Comparison of ENCODE assay signal across 22 cellular contexts in the genomic region with DNA sequence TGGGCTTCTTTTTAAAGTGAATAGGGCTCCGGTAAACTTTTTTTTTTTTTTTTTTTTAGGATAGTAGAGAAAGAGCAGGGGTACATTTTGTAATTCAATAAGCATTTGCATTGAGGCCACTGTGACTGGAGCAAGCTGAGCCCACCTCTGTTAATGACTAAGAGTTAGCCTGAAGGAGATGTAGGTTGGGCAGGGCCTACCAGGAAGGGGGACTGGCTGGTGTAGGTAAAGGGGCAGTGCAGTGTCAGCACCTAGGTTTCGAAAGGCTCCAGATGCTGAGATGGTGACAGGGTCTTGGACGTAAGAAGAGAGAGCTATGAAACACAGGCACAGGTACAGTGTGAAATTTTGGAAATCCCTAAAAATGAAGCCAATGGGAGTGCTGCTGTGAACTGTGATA. TPM values are rescaled to one million over a fixed set of nuclear protein-coding genes. Genes with fewer than 3 reads are reported as not detected.
DNase-seq lines count a peak whose midpoint lies in the region; ATAC-seq and TF ChIP-seq lines count a peak whose summit lies in the region.
"Had no signal": no experiment of that assay in that cellular context is flagged by ENCODE, and none has a peak within 500 bp of the region (broad histone marks: within the 10 kb centered on the region; RNA-seq: fewer than 3 reads in every experiment).

No MANE protein-coding gene starts in this region.

- intact Hi-C loops in breast epithelium (cut with DNase I; ENCODE audit: low total_unique reads), result no loop called here
- intact Hi-C loops in MCF 10A (cut with micrococcal nuclease), result loop anchor here (5.0 to 10.0 kb wide), 2 partner anchors 32 to 440 kb away; partner anchors contain the start of genes BCL6 and LPP

- peaks cover 0 to 13% of the 10 kb centered on the region in 2 donors for H3K4me1 ChIP-seq in breast epithelium

- no peak for ATAC-seq in HG03175 (IDR thresholded peaks at IDR 0.05; ENCODE audit: unreplicated experiment)
- ATAC-seq: GM12878; natural killer cell treated with Interleukin-12 subunit alpha and Interleukin-12 subunit beta and Interleukin-15 and Interleukin-18, amount 100 ng/mL, for 72 hours; T-helper 17 cell had no signal

- H3K9me3 Mint-ChIP-seq in MCF 10A (ENCODE audit: unreplicated experiment), result no peaks in the 10 kb centered on the region
- H3K9me3 Mint-ChIP-seq in endothelial cell (ENCODE audit: unreplicated experiment), result no peaks in the 10 kb centered on the region
- H3K9me3 Mint-ChIP-seq in neural crest cell, result no peaks in the 10 kb centered on the region
- H3K9me3 Mint-ChIP-seq in type B pancreatic cell, result no peaks in the 10 kb centered on the region
- H3K9me3 Mint-ChIP-seq: central memory CD8-positive, alpha-beta T cell; natural killer cell treated with Interleukin-12 subunit alpha and Interleukin-12 subunit beta and Interleukin-15 and Interleukin-18, amount 100 ng/mL, for 72 hours had no signal

- H3K4me1 Mint-ChIP-seq in MCF 10A (ENCODE audit: insufficient read depth, unreplicated experiment), result peaks cover 41% of the 10 kb centered on the region
- peaks cover 36% of the 10 kb centered on the region for H3K4me1 Mint-ChIP-seq in endothelial cell (ENCODE audit: unreplicated experiment)
- H3K4me1 Mint-ChIP-seq in neural crest cell, result peaks cover 24% of the 10 kb centered on the region
- peaks cover 35% of the 10 kb centered on the region for H3K4me1 Mint-ChIP-seq in type B pancreatic cell (ENCODE audit: unreplicated experiment)

- no peak for TF ChIP-seq POLR2A in breast epithelium (IDR thresholded peaks at IDR 0.05)

- POLR2A ChIA-PET in MCF 10A (lab: Yijun Ruan, JAX), result interaction anchor here (1.5 kb wide), 1 partner anchor 439 kb away, joined by 4 read pairs; the partner anchor contains the start of gene BCL6

- DNase-seq in breast epithelium (ENCODE audit: low spot score in 2 of 2), result no peak
- DNase-seq in MCF 10A (ENCODE audit: unreplicated experiment), result no peak
- no peak for DNase-seq in endothelial cell (ENCODE audit: low spot score)
- DNase-seq in neural crest cell (ENCODE audit: low read depth, low spot score), result no peak
- DNase-seq in type B pancreatic cell (ENCODE audit: extremely low spot score, unreplicated experiment), result no peak
- no peak for DNase-seq in hypothalamus (lab: John Stamatoyannopoulos, UW)
- no peak for DNase-seq in GM10266 (ENCODE audit: extremely low spot score)
- DNase-seq: activated gamma-delta T cell treated with Interleukin-2 at 50 U/mL for 16 hours; amygdala; effector CD8-positive, alpha-beta T cell; GF-D8; mesendoderm; NCI-H1417; NCI-H2107; NCI-H69; T-helper 17 cell; thyroid gland had no signal

- BruUV-seq in MCF 10A (replicated peaks; lab: Mats Ljungman, UMichigan), result no TSS peak

- H3K27ac ChIP-seq in breast epithelium, result peak overlapping the region; percentile 81 to 85
- H3K27ac ChIP-seq: BLaER1, thyroid gland had no signal

- no peaks in the 10 kb centered on the region for H3K27me3 ChIP-seq in breast epithelium
- H3K27me3 ChIP-seq: BLaER1, thyroid gland had no signal

- no peak overlapping the region for H3K4me3 ChIP-seq in breast epithelium
- H3K4me3 ChIP-seq: BLaER1, GM12878, thyroid gland had no signal

- H3K36me3 ChIP-seq in breast epithelium, result no peaks in the 10 kb centered on the region
- H3K36me3 ChIP-seq: thyroid gland had no signal

- H3K27ac Mint-ChIP-seq in MCF 10A (ENCODE audit: low read depth, unreplicated experiment) (no peak overlapping the region), endothelial cell (ENCODE audit: unreplicated experiment) (peak overlapping the region; percentile 79), neural crest cell (ENCODE audit: unreplicated experiment) (peak overlapping the region; percentile 21), type B pancreatic cell (peak overlapping the region; percentile 66)

- H3K4me3 Mint-ChIP-seq in MCF 10A (ENCODE audit: unreplicated experiment), result no peak overlapping the region
- H3K4me3 Mint-ChIP-seq in endothelial cell (ENCODE audit: unreplicated experiment), result no peak overlapping the region
- H3K4me3 Mint-ChIP-seq in neural crest cell, result no peak overlapping the region
- no peak overlapping the region for H3K4me3 Mint-ChIP-seq in type B pancreatic cell
- H3K4me3 Mint-ChIP-seq: central memory CD8-positive, alpha-beta T cell; natural killer cell treated with Interleukin-12 subunit alpha and Interleukin-12 subunit beta and Interleukin-15 and Interleukin-18, amount 100 ng/mL, for 72 hours had no signal

- no peaks in the 10 kb centered on the region for H3K27me3 Mint-ChIP-seq in MCF 10A (ENCODE audit: insufficient read depth, unreplicated experiment)
- no peaks in the 10 kb centered on the region for H3K27me3 Mint-ChIP-seq in endothelial cell (ENCODE audit: unreplicated experiment)
- no peaks in the 10 kb centered on the region for H3K27me3 Mint-ChIP-seq in neural crest cell (ENCODE audit: low read depth)
- no peaks in the 10 kb centered on the region for H3K27me3 Mint-ChIP-seq in type B pancreatic cell
- H3K27me3 Mint-ChIP-seq: central memory CD8-positive, alpha-beta T cell; natural killer cell treated with Interleukin-12 subunit alpha and Interleukin-12 subunit beta and Interleukin-15 and Interleukin-18, amount 100 ng/mL, for 72 hours; T-helper 17 cell had no signal

- CTCF ChIA-PET in MCF 10A (lab: Yijun Ruan, JAX), result interaction anchor here (1.2 kb wide), 1 partner anchor 14 kb away, joined by 10 read pairs; no protein-coding TSS in a partner anchor

- no peaks in the 10 kb centered on the region for H3K36me3 Mint-ChIP-seq in MCF 10A (ENCODE audit: insufficient read depth, unreplicated experiment)
- peaks cover 5% of the 10 kb centered on the region for H3K36me3 Mint-ChIP-seq in endothelial cell (ENCODE audit: low read depth, unreplicated experiment)
- no peaks in the 10 kb centered on the region for H3K36me3 Mint-ChIP-seq in neural crest cell (ENCODE audit: low read depth)
- H3K36me3 Mint-ChIP-seq in type B pancreatic cell, result peaks cover 8% of the 10 kb centered on the region

- H3K9me3 ChIP-seq in breast epithelium, result no peaks in the 10 kb centered on the region
- H3K9me3 ChIP-seq: BLaER1, thyroid gland had no signal

- TF ChIP-seq CTCF in breast epithelium (IDR thresholded peaks at IDR 0.05), result no peak
- TF ChIP-seq CTCF in MCF 10A (IDR thresholded peaks at IDR 0.05; ENCODE audit: unreplicated experiment), result no peak
- TF ChIP-seq CTCF in endothelial cell (IDR thresholded peaks at IDR 0.05; ENCODE audit: unreplicated experiment), result no peak
- TF ChIP-seq CTCF in neural crest cell (conservative IDR thresholded peaks at IDR 0.05), result no peak
- no peak for TF ChIP-seq CTCF in type B pancreatic cell (conservative IDR thresholded peaks at IDR 0.05)
- TF ChIP-seq CTCF in GM10266 (IDR thresholded peaks at IDR 0.05; ENCODE audit: control insufficient read depth, insufficient read depth, low read depth, missing control alignments), result no peak

RNA-seq across cellular contexts. Expression of gene LPP, which starts 30.7 kb away (rescaled TPM):
- total RNA-seq in breast epithelium (100 to 1,000 TPM; 135 to 183 (median 147) TPM), MCF 10A (2022) (107 and 117 TPM in 2 replicates), endothelial cell (ENCODE audit: unreplicated experiment) (181 TPM), neural crest cell (38.7 and 42.1 TPM in 2 replicates), type B pancreatic cell (ENCODE audit: low replicate concordance) (96.7 and 112 TPM in 2 replicates)
